ENCODE assay signal across 3 cellular contexts in the genomic region with DNA sequence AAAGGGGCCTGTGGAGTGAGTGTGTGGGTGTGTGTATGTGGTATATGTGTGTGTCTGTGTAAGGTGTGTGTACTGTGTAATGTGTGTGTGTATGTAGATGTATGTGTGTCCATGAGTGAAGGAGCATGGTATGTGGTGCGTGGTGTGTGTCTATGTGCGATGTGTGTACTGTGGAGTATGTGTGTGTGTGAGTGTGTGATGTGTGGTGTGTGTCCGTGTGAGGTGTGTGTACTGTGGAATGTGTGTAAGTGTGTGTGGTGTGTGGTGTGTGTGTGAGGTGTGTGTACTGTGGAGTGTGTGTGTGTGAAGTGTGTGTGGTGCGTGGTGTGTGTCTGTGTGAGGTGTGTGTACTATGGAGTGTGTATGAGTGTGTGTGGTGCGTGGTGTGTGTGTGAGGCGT.
TF ChIP-seq lines count a peak whose summit lies in the region.

No MANE protein-coding gene starts in this region.

TF ChIP-seq in HEK293, 187 proteins besides CTCF, POLR2A, EP300 and RAD21:
- 0 out of 2 replicates have a peak, but pooled peaks have one; percentile 16 for TF ChIP-seq ZNF211 (tag by site-specific recombination; IDR thresholded peaks at IDR 0.05; ENCODE audit: low read depth)
- TF ChIP-seq, protein P1, sequence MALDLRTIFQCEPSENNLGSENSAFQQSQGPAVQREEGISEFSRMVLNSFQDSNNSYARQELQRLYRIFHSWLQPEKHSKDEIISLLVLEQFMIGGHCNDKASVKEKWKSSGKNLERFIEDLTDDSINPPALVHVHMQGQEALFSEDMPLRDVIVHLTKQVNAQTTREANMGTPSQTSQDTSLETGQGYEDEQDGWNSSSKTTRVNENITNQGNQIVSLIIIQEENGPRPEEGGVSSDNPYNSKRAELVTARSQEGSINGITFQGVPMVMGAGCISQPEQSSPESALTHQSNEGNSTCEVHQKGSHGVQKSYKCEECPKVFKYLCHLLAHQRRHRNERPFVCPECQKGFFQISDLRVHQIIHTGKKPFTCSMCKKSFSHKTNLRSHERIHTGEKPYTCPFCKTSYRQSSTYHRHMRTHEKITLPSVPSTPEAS (tag by site-specific recombination; IDR thresholded peaks at IDR 0.05): peak; percentile 71; the same call in 1 of the 2 replicates
- TF ChIP-seq, protein P2, sequence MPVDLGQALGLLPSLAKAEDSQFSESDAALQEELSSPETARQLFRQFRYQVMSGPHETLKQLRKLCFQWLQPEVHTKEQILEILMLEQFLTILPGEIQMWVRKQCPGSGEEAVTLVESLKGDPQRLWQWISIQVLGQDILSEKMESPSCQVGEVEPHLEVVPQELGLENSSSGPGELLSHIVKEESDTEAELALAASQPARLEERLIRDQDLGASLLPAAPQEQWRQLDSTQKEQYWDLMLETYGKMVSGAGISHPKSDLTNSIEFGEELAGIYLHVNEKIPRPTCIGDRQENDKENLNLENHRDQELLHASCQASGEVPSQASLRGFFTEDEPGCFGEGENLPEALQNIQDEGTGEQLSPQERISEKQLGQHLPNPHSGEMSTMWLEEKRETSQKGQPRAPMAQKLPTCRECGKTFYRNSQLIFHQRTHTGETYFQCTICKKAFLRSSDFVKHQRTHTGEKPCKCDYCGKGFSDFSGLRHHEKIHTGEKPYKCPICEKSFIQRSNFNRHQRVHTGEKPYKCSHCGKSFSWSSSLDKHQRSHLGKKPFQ (tag by site-specific recombination; IDR thresholded peaks at IDR 0.05): peak; percentile 44; the same call in 1 of the 2 replicates
- 0 out of 2 replicates have a peak, but pooled peaks have one; percentile 26 for TF ChIP-seq ZFHX2 (tag by site-specific recombination; conservative IDR thresholded peaks at IDR 0.05)
- TF ChIP-seq ZNF785 (tag by site-specific recombination; IDR thresholded peaks at IDR 0.05): peak; percentile 53; the same call in 1 of the 2 replicates

TF ChIP-seq in GM12878, 131 proteins besides CTCF, POLR2A, EP300 and RAD21:
- TF ChIP-seq, protein P3, sequence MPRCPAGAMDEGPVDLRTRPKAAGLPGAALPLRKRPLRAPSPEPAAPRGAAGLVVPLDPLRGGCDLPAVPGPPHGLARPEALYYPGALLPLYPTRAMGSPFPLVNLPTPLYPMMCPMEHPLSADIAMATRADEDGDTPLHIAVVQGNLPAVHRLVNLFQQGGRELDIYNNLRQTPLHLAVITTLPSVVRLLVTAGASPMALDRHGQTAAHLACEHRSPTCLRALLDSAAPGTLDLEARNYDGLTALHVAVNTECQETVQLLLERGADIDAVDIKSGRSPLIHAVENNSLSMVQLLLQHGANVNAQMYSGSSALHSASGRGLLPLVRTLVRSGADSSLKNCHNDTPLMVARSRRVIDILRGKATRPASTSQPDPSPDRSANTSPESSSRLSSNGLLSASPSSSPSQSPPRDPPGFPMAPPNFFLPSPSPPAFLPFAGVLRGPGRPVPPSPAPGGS (IDR thresholded peaks at IDR 0.05; ENCODE audit: borderline replicate concordance, insufficient read depth, low read depth, low read length, poor library complexity, severe bottlenecking): peak; percentile 33

TF ChIP-seq in HepG2, 621 proteins besides CTCF, POLR2A, EP300 and RAD21:
- TF ChIP-seq, protein P4, sequence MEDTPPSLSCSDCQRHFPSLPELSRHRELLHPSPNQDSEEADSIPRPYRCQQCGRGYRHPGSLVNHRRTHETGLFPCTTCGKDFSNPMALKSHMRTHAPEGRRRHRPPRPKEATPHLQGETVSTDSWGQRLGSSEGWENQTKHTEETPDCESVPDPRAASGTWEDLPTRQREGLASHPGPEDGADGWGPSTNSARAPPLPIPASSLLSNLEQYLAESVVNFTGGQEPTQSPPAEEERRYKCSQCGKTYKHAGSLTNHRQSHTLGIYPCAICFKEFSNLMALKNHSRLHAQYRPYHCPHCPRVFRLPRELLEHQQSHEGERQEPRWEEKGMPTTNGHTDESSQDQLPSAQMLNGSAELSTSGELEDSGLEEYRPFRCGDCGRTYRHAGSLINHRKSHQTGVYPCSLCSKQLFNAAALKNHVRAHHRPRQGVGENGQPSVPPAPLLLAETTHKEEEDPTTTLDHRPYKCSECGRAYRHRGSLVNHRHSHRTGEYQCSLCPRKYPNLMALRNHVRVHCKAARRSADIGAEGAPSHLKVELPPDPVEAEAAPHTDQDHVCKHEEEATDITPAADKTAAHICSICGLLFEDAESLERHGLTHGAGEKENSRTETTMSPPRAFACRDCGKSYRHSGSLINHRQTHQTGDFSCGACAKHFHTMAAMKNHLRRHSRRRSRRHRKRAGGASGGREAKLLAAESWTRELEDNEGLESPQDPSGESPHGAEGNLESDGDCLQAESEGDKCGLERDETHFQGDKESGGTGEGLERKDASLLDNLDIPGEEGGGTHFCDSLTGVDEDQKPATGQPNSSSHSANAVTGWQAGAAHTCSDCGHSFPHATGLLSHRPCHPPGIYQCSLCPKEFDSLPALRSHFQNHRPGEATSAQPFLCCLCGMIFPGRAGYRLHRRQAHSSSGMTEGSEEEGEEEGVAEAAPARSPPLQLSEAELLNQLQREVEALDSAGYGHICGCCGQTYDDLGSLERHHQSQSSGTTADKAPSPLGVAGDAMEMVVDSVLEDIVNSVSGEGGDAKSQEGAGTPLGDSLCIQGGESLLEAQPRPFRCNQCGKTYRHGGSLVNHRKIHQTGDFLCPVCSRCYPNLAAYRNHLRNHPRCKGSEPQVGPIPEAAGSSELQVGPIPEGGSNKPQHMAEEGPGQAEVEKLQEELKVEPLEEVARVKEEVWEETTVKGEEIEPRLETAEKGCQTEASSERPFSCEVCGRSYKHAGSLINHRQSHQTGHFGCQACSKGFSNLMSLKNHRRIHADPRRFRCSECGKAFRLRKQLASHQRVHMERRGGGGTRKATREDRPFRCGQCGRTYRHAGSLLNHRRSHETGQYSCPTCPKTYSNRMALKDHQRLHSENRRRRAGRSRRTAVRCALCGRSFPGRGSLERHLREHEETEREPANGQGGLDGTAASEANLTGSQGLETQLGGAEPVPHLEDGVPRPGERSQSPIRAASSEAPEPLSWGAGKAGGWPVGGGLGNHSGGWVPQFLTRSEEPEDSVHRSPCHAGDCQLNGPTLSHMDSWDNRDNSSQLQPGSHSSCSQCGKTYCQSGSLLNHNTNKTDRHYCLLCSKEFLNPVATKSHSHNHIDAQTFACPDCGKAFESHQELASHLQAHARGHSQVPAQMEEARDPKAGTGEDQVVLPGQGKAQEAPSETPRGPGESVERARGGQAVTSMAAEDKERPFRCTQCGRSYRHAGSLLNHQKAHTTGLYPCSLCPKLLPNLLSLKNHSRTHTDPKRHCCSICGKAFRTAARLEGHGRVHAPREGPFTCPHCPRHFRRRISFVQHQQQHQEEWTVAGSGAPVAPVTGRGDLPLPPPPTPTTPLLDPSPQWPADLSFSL (CRISPR knock-in tag; IDR thresholded peaks at IDR 0.05): peak; percentile 80
